Comparison of ENCODE assay signal across 1 cellular context in genomic region chr3:114794894-114795630, GRCh38.
TF ChIP-seq lines count a peak whose summit lies in the region.

No MANE protein-coding gene starts in this region.

TF ChIP-seq in liver, 16 proteins besides CTCF, POLR2A, EP300 and RAD21 (continued from another document):
- TF ChIP-seq, protein P1, sequence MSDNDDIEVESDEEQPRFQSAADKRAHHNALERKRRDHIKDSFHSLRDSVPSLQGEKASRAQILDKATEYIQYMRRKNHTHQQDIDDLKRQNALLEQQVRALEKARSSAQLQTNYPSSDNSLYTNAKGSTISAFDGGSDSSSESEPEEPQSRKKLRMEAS (IDR thresholded peaks at IDR 0.05), result no peak
- TF ChIP-seq HNF4A (conservative IDR thresholded peaks at IDR 0.05), result no peak
- TF ChIP-seq EGR1 (IDR thresholded peaks at IDR 0.05; ENCODE audit: low read depth in 2 of 2), result no peak
- TF ChIP-seq ZBTB33 (IDR thresholded peaks at IDR 0.05), result no peak
- no peak for TF ChIP-seq FOXA1 (IDR thresholded peaks at IDR 0.05)
- TF ChIP-seq, protein P2, sequence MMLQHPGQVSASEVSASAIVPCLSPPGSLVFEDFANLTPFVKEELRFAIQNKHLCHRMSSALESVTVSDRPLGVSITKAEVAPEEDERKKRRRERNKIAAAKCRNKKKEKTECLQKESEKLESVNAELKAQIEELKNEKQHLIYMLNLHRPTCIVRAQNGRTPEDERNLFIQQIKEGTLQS (IDR thresholded peaks at IDR 0.05), result no peak
- no peak for TF ChIP-seq JUND (IDR thresholded peaks at IDR 0.05)
- TF ChIP-seq HNF4G (IDR thresholded peaks at IDR 0.05), result no peak
